ENCODE assay signal across 1 cellular context in the genomic region with DNA sequence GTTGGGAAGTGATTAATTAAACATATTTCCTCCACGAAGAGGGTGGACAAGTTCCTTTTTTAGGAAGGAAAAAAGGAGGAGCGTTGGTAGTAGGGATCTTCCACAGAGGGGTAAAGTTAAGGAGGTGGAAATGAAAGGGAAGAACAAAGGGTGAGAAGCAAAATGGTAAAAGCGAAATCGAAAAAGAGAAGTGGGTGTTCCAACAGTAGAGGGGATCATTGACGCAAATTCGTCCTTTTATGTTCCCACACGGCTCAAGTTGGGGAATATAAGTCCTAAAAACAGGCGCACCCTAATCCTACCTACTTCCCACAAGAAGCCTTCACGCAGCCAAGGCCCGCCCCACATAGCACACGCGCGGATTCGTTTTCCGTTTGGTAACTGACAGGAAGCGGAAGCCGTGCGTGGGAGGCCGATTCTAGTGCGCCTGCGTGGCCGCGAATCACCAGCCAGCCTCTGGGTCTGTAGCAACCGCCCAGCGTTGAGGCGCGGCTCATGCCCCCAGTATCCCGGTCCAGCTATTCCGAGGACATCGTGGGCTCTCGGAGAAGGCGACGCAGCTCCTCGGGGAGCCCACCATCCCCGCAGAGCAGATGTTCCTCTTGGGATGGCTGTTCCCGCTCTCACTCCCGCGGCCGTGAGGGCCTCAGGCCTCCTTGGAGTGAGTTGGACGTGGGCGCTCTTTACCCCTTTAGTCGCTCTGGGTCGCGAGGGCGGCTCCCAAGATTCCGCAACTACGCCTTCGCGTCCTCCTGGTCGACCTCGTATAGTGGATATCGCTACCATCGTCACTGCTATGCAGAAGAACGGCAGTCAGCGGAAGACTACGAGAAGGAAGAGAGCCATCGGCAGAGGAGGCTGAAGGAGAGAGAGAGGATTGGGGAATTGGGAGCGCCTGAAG.
TF ChIP-seq lines count a peak whose summit lies in the region.

Gene NKAPL, plus strand, starts transcription at position 421 of the 901 bp plus-strand sequence. Its CDS starts 75 bp downstream, at position 496.

TF ChIP-seq in SK-N-SH treated with all-trans-retinoic acid at 6 μM for 48 hours, 23 proteins besides CTCF, POLR2A, EP300 and RAD21 (continued from another document):
- TF ChIP-seq ZNF565 (CRISPR knock-in tag; conservative IDR thresholded peaks at IDR 0.05; ENCODE audit: low read depth) (no peak), SNAI2 (CRISPR knock-in tag; IDR thresholded peaks at IDR 0.05) (no peak), ARNTL (CRISPR knock-in tag; IDR thresholded peaks at IDR 0.05; ENCODE audit: borderline replicate concordance, low read depth) (no peak), ZNF8 (CRISPR knock-in tag; IDR thresholded peaks at IDR 0.05) (no peak), PPARA (CRISPR knock-in tag; IDR thresholded peaks at IDR 0.05; ENCODE audit: borderline replicate concordance) (no peak), CSDC2 (CRISPR knock-in tag; IDR thresholded peaks at IDR 0.05) (no peak), ESRRG (CRISPR knock-in tag; IDR thresholded peaks at IDR 0.05) (no peak), ZC3H10 (CRISPR knock-in tag; IDR thresholded peaks at IDR 0.05) (no peak), ISL1 (CRISPR knock-in tag; IDR thresholded peaks at IDR 0.05) (no peak), ZFP3 (CRISPR knock-in tag; IDR thresholded peaks at IDR 0.05) (no peak), RARB (CRISPR knock-in tag; IDR thresholded peaks at IDR 0.05) (no peak)
- TF ChIP-seq, protein P1, sequence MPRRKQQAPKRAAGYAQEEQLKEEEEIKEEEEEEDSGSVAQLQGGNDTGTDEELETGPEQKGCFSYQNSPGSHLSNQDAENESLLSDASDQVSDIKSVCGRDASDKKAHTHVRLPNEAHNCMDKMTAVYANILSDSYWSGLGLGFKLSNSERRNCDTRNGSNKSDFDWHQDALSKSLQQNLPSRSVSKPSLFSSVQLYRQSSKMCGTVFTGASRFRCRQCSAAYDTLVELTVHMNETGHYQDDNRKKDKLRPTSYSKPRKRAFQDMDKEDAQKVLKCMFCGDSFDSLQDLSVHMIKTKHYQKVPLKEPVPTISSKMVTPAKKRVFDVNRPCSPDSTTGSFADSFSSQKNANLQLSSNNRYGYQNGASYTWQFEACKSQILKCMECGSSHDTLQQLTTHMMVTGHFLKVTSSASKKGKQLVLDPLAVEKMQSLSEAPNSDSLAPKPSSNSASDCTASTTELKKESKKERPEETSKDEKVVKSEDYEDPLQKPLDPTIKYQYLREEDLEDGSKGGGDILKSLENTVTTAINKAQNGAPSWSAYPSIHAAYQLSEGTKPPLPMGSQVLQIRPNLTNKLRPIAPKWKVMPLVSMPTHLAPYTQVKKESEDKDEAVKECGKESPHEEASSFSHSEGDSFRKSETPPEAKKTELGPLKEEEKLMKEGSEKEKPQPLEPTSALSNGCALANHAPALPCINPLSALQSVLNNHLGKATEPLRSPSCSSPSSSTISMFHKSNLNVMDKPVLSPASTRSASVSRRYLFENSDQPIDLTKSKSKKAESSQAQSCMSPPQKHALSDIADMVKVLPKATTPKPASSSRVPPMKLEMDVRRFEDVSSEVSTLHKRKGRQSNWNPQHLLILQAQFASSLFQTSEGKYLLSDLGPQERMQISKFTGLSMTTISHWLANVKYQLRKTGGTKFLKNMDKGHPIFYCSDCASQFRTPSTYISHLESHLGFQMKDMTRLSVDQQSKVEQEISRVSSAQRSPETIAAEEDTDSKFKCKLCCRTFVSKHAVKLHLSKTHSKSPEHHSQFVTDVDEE (CRISPR knock-in tag; IDR thresholded peaks at IDR 0.05) = no peak
